1 cellular context compared by ENCODE assay signal in genomic region chr3:170357176-170357919, GRCh38.
TF ChIP-seq lines count a peak whose summit lies in the region.

Gene SKIL (plus strand): TSS chr3:170357715. CDS start chr3:170360332, 2,617 bp downstream.

TF ChIP-seq in HepG2, 621 proteins besides CTCF, POLR2A, EP300 and RAD21 (continued from another document and continues in another):
- TF ChIP-seq PATZ1 (CRISPR knock-in tag; IDR thresholded peaks at IDR 0.05) (peak; percentile 70), PRDM15 (CRISPR knock-in tag; IDR thresholded peaks at IDR 0.05) (no peak), MTF2 (CRISPR knock-in tag; IDR thresholded peaks at IDR 0.05; ENCODE audit: borderline replicate concordance) (no peak), ZNF33B (CRISPR knock-in tag; IDR thresholded peaks at IDR 0.05) (no peak), SNAPC5 (CRISPR knock-in tag; IDR thresholded peaks at IDR 0.05; ENCODE audit: borderline replicate concordance) (no peak), ZNF768 (CRISPR knock-in tag; IDR thresholded peaks at IDR 0.05) (peak; percentile 60; the same call in 1 of the 2 replicates), ZNF746 (CRISPR knock-in tag; IDR thresholded peaks at IDR 0.05) (peak; percentile 76; the same call in 1 of the 2 replicates), ATF2 (CRISPR knock-in tag; IDR thresholded peaks at IDR 0.05) (peak; percentile 61; the same call in 1 of the 2 replicates), HCFC1 (IDR thresholded peaks at IDR 0.05; ENCODE audit: low read depth, low read length) (no peak), PHF5A (CRISPR knock-in tag; IDR thresholded peaks at IDR 0.05; ENCODE audit: low read depth, unreplicated experiment) (no peak), SETDB1 (CRISPR knock-in tag; IDR thresholded peaks at IDR 0.05; ENCODE audit: borderline replicate concordance) (no peak), ARNT2 (CRISPR knock-in tag; IDR thresholded peaks at IDR 0.05; ENCODE audit: low read depth) (peak; percentile 55), UBTF (CRISPR knock-in tag; IDR thresholded peaks at IDR 0.05) (peak; percentile 78; the same call in 1 of the 2 replicates), ZNF343 (CRISPR knock-in tag; IDR thresholded peaks at IDR 0.05) (no peak), CCAR2 (optimal IDR thresholded peaks at IDR 0.05; ENCODE audit: low read depth, low read length) (no peak), ZNF777 (CRISPR knock-in tag; IDR thresholded peaks at IDR 0.05) (peak; percentile 96), HHEX (CRISPR knock-in tag; IDR thresholded peaks at IDR 0.05) (no peak), HNRNPK (IDR thresholded peaks at IDR 0.05; ENCODE audit: low read depth, low read length, poor library complexity, severe bottlenecking) (peak; percentile 2), PAF1 (CRISPR knock-in tag; IDR thresholded peaks at IDR 0.05) (no peak), MAZ (IDR thresholded peaks at IDR 0.05; ENCODE audit: borderline replicate concordance, low read depth, low read length) (no peak), MAZ (CRISPR knock-in tag; IDR thresholded peaks at IDR 0.05; ENCODE audit: low read depth) (peak; percentile 54; the same call in 1 of the 2 replicates), KLF16 (CRISPR knock-in tag; IDR thresholded peaks at IDR 0.05) (no peak; a peak in 1 of 4 replicates), NFATC3 (CRISPR knock-in tag; IDR thresholded peaks at IDR 0.05) (no peak), ATF3 (CRISPR knock-in tag; IDR thresholded peaks at IDR 0.05) (0 out of 2 replicates have a peak, but pooled peaks have one; percentile 29), SAP130 (CRISPR knock-in tag; IDR thresholded peaks at IDR 0.05; ENCODE audit: low read depth) (peak; percentile 56), ZHX2 (IDR thresholded peaks at IDR 0.05; ENCODE audit: low read depth) (peak; percentile 73; the same call in 1 of the 2 replicates), ZHX2 (CRISPR knock-in tag; IDR thresholded peaks at IDR 0.05; ENCODE audit: borderline replicate concordance) (0 out of 2 replicates have a peak, but pooled peaks have one; percentile 48), ZGPAT (CRISPR knock-in tag; IDR thresholded peaks at IDR 0.05) (no peak), FOXP4 (CRISPR knock-in tag; IDR thresholded peaks at IDR 0.05) (no peak), ZNF747 (CRISPR knock-in tag; IDR thresholded peaks at IDR 0.05; ENCODE audit: borderline replicate concordance) (no peak), MNT (IDR thresholded peaks at IDR 0.05) (no peak), ATF7 (IDR thresholded peaks at IDR 0.05) (peak; percentile 65; the same call in 1 of the 2 replicates), ATF7 (CRISPR knock-in tag; IDR thresholded peaks at IDR 0.05) (peak; percentile 60; the same call in 1 of the 2 replicates), ZNF75D (CRISPR knock-in tag; IDR thresholded peaks at IDR 0.05; ENCODE audit: borderline replicate concordance) (no peak), AKAP8 (CRISPR knock-in tag; IDR thresholded peaks at IDR 0.05) (no peak), RBFOX2 (IDR thresholded peaks at IDR 0.05; ENCODE audit: low read depth, low read length) (peak; percentile 83), ZFP82 (CRISPR knock-in tag; IDR thresholded peaks at IDR 0.05; ENCODE audit: borderline replicate concordance) (no peak)
